18 cellular contexts compared by ENCODE assay signal in the genomic region with DNA sequence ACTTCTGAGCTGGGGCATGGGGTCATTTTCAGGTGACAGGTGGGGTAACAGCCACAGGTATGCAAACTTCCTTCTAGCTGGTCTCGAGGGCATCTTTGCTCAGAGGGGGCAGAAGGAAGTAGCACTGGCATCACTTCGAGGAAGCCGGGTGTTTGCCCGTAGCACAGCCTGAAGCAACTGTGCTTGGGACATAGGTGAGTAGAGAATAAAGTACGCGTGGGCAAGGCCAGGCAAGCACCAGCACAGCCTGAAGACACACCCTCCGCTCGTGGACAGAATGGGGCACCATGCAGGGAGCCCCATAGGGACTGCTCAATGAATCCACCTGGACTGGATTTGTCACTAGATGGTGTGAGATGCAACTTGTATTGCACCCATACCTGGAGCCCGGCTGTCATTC.
"Had no signal": no experiment of that assay in that cellular context is flagged by ENCODE, and none has a peak within 500 bp of the region (broad histone marks: within the 10 kb centered on the region; RNA-seq: fewer than 3 reads in every experiment).

No MANE protein-coding gene starts in this region.

- ATAC-seq: activated CD8-positive, alpha-beta memory T cell treated with anti-CD3 and anti-CD28 coated beads, Interleukin-2, amount 10 ng/mL, durations not matched to agents 7 days and 5 days; activated naive CD4-positive, alpha-beta T cell treated with anti-CD3 and anti-CD28 coated beads, Interleukin-2, amount 50 U/mL, for 72 hours; activated naive CD8-positive, alpha-beta T cell treated with anti-CD3 and anti-CD28 coated beads, Interleukin-2, amount 50 U/mL, for 24 hours; body of pancreas; WTC11 had no signal

- DNase-seq: activated CD4-positive, alpha-beta T cell treated with anti-CD3 and anti-CD28 coated beads for 1 hour; activated CD4-positive, alpha-beta T cell treated with anti-CD3 and anti-CD28 coated beads, Interleukin-2, amount 10 ng/mL, durations not matched to agents 24 days and 14 days; activated CD4-positive, alpha-beta T cell treated with anti-CD3 and anti-CD28 coated beads, Interleukin-2, amount 50 U/mL, for 48 hours; activated CD8-positive, alpha-beta memory T cell treated with anti-CD3 and anti-CD28 coated beads, Interleukin-2, amount 10 ng/mL, durations not matched to agents 7 days and 5 days; activated effector memory CD4-positive, alpha-beta T cell treated with Interleukin-2 at 50 U/mL for 16 hours; activated naive CD4-positive, alpha-beta T cell treated with Interleukin-2 at 50 U/mL for 16 hours; activated naive CD8-positive, alpha-beta T cell treated with anti-CD3 and anti-CD28 coated beads, Interleukin-2, amount 50 U/mL, for 24 hours; activated T-cell treated with anti-CD3 and anti-CD28 coated beads, Interleukin-2, amount 50 U/mL, for 24 hours; amniotic stem cell; body of pancreas; NCI-H146; NCI-H187 treated with DMSO at 0.1 percent for 48 hours; NCI-H2081 treated with DMSO at 0.1 percent for 48 hours; NCI-H446; NCI-H524; Peyer's patch had no signal
